Comparison of ENCODE assay signal across 1 cellular context in the genomic region with DNA sequence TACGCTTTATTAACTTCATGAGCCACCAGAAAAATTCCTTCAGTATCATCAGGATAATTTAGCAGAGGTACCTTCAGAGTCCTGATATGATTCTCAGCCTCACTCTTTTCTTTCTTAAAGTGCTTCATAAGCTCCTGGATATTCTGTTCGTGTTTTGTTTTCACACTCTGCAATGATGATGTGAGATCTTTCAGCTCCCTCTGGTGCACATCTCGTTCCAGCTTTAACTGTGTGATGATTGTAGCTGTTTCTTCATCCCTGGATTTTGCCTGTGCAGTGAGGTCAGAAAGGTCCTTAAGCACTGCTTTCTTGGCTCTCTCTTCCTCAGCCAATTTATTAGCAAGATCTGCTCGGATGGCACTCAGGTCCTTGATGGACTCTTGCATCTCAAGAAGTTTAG.
TF ChIP-seq lines count a peak whose summit lies in the region.

No MANE protein-coding gene starts in this region.

TF ChIP-seq in neural cell, 6 proteins besides CTCF, POLR2A, EP300 and RAD21 (continued from another document):
- TF ChIP-seq MXI1 (conservative IDR thresholded peaks at IDR 0.05; ENCODE audit: poor library complexity, severe bottlenecking) = no peak
TF ChIP-seq in neural cell: peak in this region for 1.
